ENCODE assay signal across 8 cellular contexts in the genomic region with DNA sequence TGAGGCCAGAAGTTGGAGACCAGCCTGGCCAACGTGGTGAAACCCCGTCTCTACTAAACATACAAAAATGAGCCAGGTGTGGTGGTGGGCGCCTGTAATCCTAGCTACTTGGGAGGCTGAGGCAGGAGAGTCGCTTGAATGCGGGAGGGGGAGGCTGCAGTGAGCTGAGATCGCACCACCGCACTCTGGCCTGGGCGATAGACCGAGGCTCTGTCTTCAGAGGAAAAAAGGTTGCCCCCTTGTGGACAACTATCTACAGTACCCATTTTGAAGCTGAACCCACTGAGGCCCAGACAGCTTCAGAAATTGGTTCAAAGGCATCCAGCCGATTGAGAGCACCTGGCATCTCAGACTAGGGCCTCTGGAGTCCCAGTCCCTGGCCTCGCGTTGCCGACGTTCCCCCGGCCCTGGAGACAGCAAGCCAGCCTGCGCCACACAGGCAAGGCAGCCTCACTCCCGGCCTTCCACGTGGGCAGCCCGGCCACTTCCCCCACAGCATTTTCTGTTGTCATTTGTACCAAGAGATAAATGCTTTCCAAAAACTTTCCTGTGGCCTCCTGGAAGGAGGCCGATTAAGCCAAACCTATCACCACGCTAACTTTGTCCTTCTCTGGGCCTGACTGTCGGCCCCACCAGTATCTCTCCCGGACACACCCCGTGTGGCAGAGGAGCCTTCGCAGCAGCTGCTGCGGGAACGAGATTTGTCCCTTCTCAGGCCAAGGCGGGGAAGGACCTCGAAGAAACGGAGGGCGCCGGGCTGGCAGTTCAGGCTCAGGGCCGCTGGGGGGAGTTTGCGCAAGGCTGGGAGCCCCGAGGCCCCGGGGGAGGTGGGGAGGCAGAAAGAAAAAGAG.
DNase-seq lines count a peak whose midpoint lies in the region; ATAC-seq, FAIRE-seq and TF ChIP-seq lines count a peak whose summit lies in the region.

No MANE protein-coding gene starts in this region.

- peaks cover 60% of the 10 kb centered on the region for H3K4me1 Mint-ChIP-seq in stimulated activated naive CD8-positive, alpha-beta T cell treated with anti-CD3 and anti-CD28 coated beads, Interleukin-15, amount 100 ng/mL, for 72 hours

- TF ChIP-seq EP300 in HepG2 (IDR thresholded peaks at IDR 0.05; ENCODE audit: low read depth in 2 of 2, low read length in 2 of 2) (no peak), HepG2 (CRISPR knock-in tag; IDR thresholded peaks at IDR 0.05; ENCODE audit: borderline replicate concordance) (no peak)

- TF ChIP-seq RAD21 in HepG2 (CRISPR knock-in tag; IDR thresholded peaks at IDR 0.05), result no peak

- H3K9ac ChIP-seq in HepG2 (ENCODE audit: insufficient read depth, low read depth, low read length), result no peak overlapping the region

- no peaks in the 10 kb centered on the region for H4K20me1 ChIP-seq in HepG2 (ENCODE audit: insufficient read depth, low read length)

- TF ChIP-seq CTCF in Peyer's patch (IDR thresholded peaks at IDR 0.05) (peak; percentile 29 to 44 (median 36)), astrocyte of the cerebellum (IDR thresholded peaks at IDR 0.05; ENCODE audit: low read depth, low read length, missing control alignments) (peak; percentile 81), HepG2 (CRISPR knock-in tag; IDR thresholded peaks at IDR 0.05) (peak; percentile 43)

- DNase-seq in Peyer's patch (no peak), astrocyte of the cerebellum (ENCODE audit: low read depth) (no peak), HepG2 (ENCODE audit: low spot score) (no peak), SW480 (ENCODE audit: low spot score) (no peak), HT-29 (ENCODE audit: low spot score) (no peak), NCI-H2171 (lab: John Stamatoyannopoulos, UW) (no peak)
- DNase-seq in stimulated activated naive CD8-positive, alpha-beta T cell treated with anti-CD3 and anti-CD28 coated beads, Interleukin-15, amount 100 ng/mL, for 72 hours, result peak; percentile 17 to 18

- H3K4me1 ChIP-seq in Peyer's patch (peaks cover 0 to 4% (median 0%) of the 10 kb centered on the region in 4 donors), HepG2 (ENCODE audit: insufficient read depth, low read length) (no peaks in the 10 kb centered on the region)

- peak; percentile 49 for ATAC-seq in GM18511 (IDR thresholded peaks at IDR 0.05; ENCODE audit: unreplicated experiment)
- peak; percentile 89 for ATAC-seq in HepG2
- peak; percentile 60 for ATAC-seq in stimulated activated naive CD8-positive, alpha-beta T cell treated with anti-CD3 and anti-CD28 coated beads, Interleukin-15, amount 100 ng/mL, for 72 hours

- no peak overlapping the region for H3K4me3 ChIP-seq in Peyer's patch
- no peak overlapping the region for H3K4me3 ChIP-seq in astrocyte of the cerebellum (ENCODE audit: low read depth, low read length)
- no peak overlapping the region for H3K4me3 ChIP-seq in HepG2 (replicated peaks in 1 of 3; ENCODE audit: insufficient read depth in 1 of 3, low read depth in 2 of 3, low read length in 3 of 3)

- H3K27me3 ChIP-seq in Peyer's patch, result no peaks in the 10 kb centered on the region
- peaks cover 2 to 38% of the 10 kb centered on the region in 2 experiments; a peak in 4 of 5 replicates for H3K27me3 ChIP-seq in HepG2 (ENCODE audit: control insufficient read depth in 1 of 2, insufficient read depth in 2 of 2, low read length in 2 of 2)

- no TSS peak for BruUV-seq in HepG2 (replicated peaks; lab: Mats Ljungman, UMichigan)

- H3K9me3 Mint-ChIP-seq in stimulated activated naive CD8-positive, alpha-beta T cell treated with anti-CD3 and anti-CD28 coated beads, Interleukin-15, amount 100 ng/mL, for 72 hours, result no peaks in the 10 kb centered on the region

- H3K4me3 Mint-ChIP-seq in stimulated activated naive CD8-positive, alpha-beta T cell treated with anti-CD3 and anti-CD28 coated beads, Interleukin-15, amount 100 ng/mL, for 72 hours, result no peak overlapping the region

- H3K79me2 ChIP-seq in HepG2 (ENCODE audit: insufficient read depth, low read length), result no peaks in the 10 kb centered on the region

- intact Hi-C loops in HepG2 (cut with micrococcal nuclease; ENCODE audit: unreplicated experiment), result loop anchor here (1.0 kb wide), 1 partner anchor 55 kb away; no protein-coding TSS in a partner anchor

- TF ChIP-seq POLR2A in Peyer's patch (IDR thresholded peaks at IDR 0.05), result no peak
- TF ChIP-seq POLR2A in HepG2 (IDR thresholded peaks at IDR 0.05; ENCODE audit: insufficient read depth in 1 of 2, low read depth in 2 of 2, low read length in 2 of 2), result no peak

- CTCF ChIA-PET in HepG2 (lab: Yijun Ruan, JAX; ENCODE audit: low intra/inter-chr PET ratio, low total read pairs), result no interaction called here

- no peaks in the 10 kb centered on the region for H3K9me3 ChIP-seq in Peyer's patch
- H3K9me3 ChIP-seq in HepG2 (ENCODE audit: low read length), result no peaks in the 10 kb centered on the region

- no peak overlapping the region for H3K27ac Mint-ChIP-seq in stimulated activated naive CD8-positive, alpha-beta T cell treated with anti-CD3 and anti-CD28 coated beads, Interleukin-15, amount 100 ng/mL, for 72 hours

- no peak overlapping the region for H2AFZ ChIP-seq in HepG2 (ENCODE audit: low read length)

- 27% methylated on average over 22 of the region's 36 CpGs for WGBS in HepG2 (ENCODE audit: low lambda C conversion rate)

- no peak overlapping the region for H3K27ac ChIP-seq in Peyer's patch
- no peak overlapping the region for H3K27ac ChIP-seq in HepG2 (ENCODE audit: extremely low read length, insufficient read depth, low read length)

- H3K36me3 ChIP-seq in Peyer's patch (peaks cover 0 to 10% (median 7%) of the 10 kb centered on the region in 3 donors), HepG2 (replicated peaks in 1 of 2; ENCODE audit: control insufficient read depth in 1 of 2, insufficient read depth in 2 of 2, low read length in 2 of 2) (no peaks in the 10 kb centered on the region)

- in situ Hi-C loops in astrocyte of the cerebellum (cut with HindIII; ENCODE audit: low sequenced_read_pairs), result loop anchor here (10.0 kb wide), 1 partner anchor 52 kb away; no protein-coding TSS in a partner anchor
- in situ Hi-C loops in HepG2 (cut with HindIII; ENCODE audit: extremely low pct_ligation_motif_present, low pct_unique_long_range_greater_than_20kb), result no loop called here

- no peak overlapping the region for H3K4me2 ChIP-seq in HepG2 (ENCODE audit: low read depth, low read length)

- no peaks in the 10 kb centered on the region for H3K27me3 Mint-ChIP-seq in stimulated activated naive CD8-positive, alpha-beta T cell treated with anti-CD3 and anti-CD28 coated beads, Interleukin-15, amount 100 ng/mL, for 72 hours

- POLR2A ChIA-PET in HepG2 (lab: Yijun Ruan, JAX), result no interaction called here

- no peak for FAIRE-seq in HepG2 (lab: Jason Lieb, UNC)

TF ChIP-seq in HepG2, 621 proteins besides CTCF, POLR2A, EP300 and RAD21:
- TF ChIP-seq ZNF563 (CRISPR knock-in tag; IDR thresholded peaks at IDR 0.05) (no peak), ZNF629 (CRISPR knock-in tag; conservative IDR thresholded peaks at IDR 0.05) (peak; percentile 89), ZNF687 (CRISPR knock-in tag; IDR thresholded peaks at IDR 0.05) (peak; percentile 10; the same call in 1 of the 2 replicates), RBM39 (IDR thresholded peaks at IDR 0.05; ENCODE audit: low read depth, low read length, poor library complexity, severe bottlenecking) (peak; percentile 49), ELF4 (CRISPR knock-in tag; IDR thresholded peaks at IDR 0.05; ENCODE audit: borderline replicate concordance) (no peak)

Comparison
In these comparisons a context has a peak if more than half of its experiments do, and no peak if none do; other contexts are left out.
1. DNase-seq: peak in stimulated activated naive CD8-positive, alpha-beta T cell treated with anti-CD3 and anti-CD28 coated beads, Interleukin-15, amount 100 ng/mL, for 72 hours (2 of 2); none in Peyer's patch (0 of 3), astrocyte of the cerebellum (single experiment), HepG2 (single experiment), SW480 (single experiment), HT-29 (single experiment) and NCI-H2171 (single experiment).
2. Peak in every context shown above with its lines, with median percentiles within 50 percentile points of each other: ATAC-seq and CTCF ChIP-seq.